ENCODE assay signal across 11 cellular contexts in the genomic region with DNA sequence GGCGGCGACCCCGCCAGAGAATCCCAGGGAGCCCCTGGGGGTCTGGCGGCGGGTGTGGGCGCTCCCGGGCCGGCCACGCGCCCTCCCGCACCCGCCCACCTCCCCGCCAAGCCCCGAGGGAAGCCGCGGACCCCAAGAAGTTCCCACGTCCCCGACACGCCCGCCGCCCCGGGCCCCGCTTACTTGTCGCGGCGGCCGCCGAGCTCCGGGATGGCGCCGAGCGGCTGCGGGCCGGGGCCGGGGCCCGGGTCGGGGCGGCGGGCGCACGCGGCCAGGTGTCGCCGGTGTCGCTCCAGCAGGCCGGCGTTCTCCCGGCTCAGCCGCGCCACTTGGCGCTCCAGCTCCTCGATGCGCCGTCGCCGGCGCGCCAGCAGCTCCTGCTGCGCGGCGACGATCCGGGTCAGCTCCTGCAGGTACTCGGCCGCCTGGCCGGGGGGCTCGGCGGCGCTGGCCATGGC.
A peak's percentile ranks its signal among the peaks of the same experiment; 100 is the strongest.
DNase-seq lines count a peak whose midpoint lies in the region; ATAC-seq and TF ChIP-seq lines count a peak whose summit lies in the region.
"Had no signal": no experiment of that assay in that cellular context is flagged by ENCODE, and none has a peak within 500 bp of the region (broad histone marks: within the 10 kb centered on the region; RNA-seq: fewer than 3 reads in every experiment).

No MANE protein-coding gene starts in this region.

- TF ChIP-seq EP300 in upper lobe of left lung (IDR thresholded peaks at IDR 0.05): no peak

- H3K27me3 ChIP-seq in upper lobe of left lung: peaks cover 0 to 27% (median 13%) of the 10 kb centered on the region in 4 donors

- intact Hi-C loops in lower leg skin (cut with DNase I; ENCODE audit: low total_unique reads): no loop called here

- peaks cover 16% of the 10 kb centered on the region for H3K9me3 Mint-ChIP-seq in activated naive CD8-positive, alpha-beta T cell treated with anti-CD3 and anti-CD28 coated beads for 36 hours
- H3K9me3 Mint-ChIP-seq in activated naive CD8-positive, alpha-beta T cell treated with anti-CD3 and anti-CD28 coated beads, Interleukin-2, amount 50 U/mL, for 24 hours: peaks cover 24% of the 10 kb centered on the region
- H3K9me3 Mint-ChIP-seq in HFFc6 (peaks cover 41% of the 10 kb centered on the region), osteocyte (ENCODE audit: unreplicated experiment) (peaks cover 23% of the 10 kb centered on the region)

- H3K4me3 ChIP-seq in lower leg skin (ENCODE audit: low read depth, poor library complexity, severe bottlenecking) (peak overlapping the region; percentile 4), upper lobe of left lung (peak overlapping the region; percentile 1 to 51 (median 48))

- peaks cover 7 to 25% (median 14%) of the 10 kb centered on the region in 4 donors for H3K4me1 ChIP-seq in upper lobe of left lung

- no peaks in the 10 kb centered on the region for H3K36me3 ChIP-seq in upper lobe of left lung

- TF ChIP-seq POLR2A in lower leg skin (IDR thresholded peaks at IDR 0.05): no peak
- TF ChIP-seq POLR2A in upper lobe of left lung (IDR thresholded peaks at IDR 0.05): no peak

- TF ChIP-seq CTCF in lower leg skin (IDR thresholded peaks at IDR 0.05) (no peak), upper lobe of left lung (IDR thresholded peaks at IDR 0.05) (no peak), HFFc6 (IDR thresholded peaks at IDR 0.05) (no peak), osteocyte (IDR thresholded peaks at IDR 0.05) (no peak)

- H3K9me3 ChIP-seq in upper lobe of left lung: peaks cover 5 to 17% (median 10%) of the 10 kb centered on the region in 4 donors

- no peak overlapping the region for H3K27ac Mint-ChIP-seq in activated naive CD8-positive, alpha-beta T cell treated with anti-CD3 and anti-CD28 coated beads for 36 hours
- H3K27ac Mint-ChIP-seq in activated naive CD8-positive, alpha-beta T cell treated with anti-CD3 and anti-CD28 coated beads, Interleukin-2, amount 50 U/mL, for 24 hours: no peak overlapping the region
- H3K27ac Mint-ChIP-seq in HFFc6 (no peak overlapping the region), osteocyte (ENCODE audit: unreplicated experiment) (no peak overlapping the region)
- H3K27ac Mint-ChIP-seq: activated CD4-positive, alpha-beta T cell treated with anti-CD3 and anti-CD28 coated beads, Interleukin-2, amount 10 ng/mL, durations not matched to agents 24 days and 14 days had no signal

- DNase-seq in activated naive CD8-positive, alpha-beta T cell treated with anti-CD3 and anti-CD28 coated beads for 36 hours: peak; percentile 29
- DNase-seq in activated naive CD8-positive, alpha-beta T cell treated with anti-CD3 and anti-CD28 coated beads, Interleukin-2, amount 50 U/mL, for 24 hours: no peak
- DNase-seq in astrocyte of the hippocampus (ENCODE audit: low read depth, low spot score) (peak; percentile 54), lower leg skin (ENCODE audit: low spot score in 2 of 2) (no peak), upper lobe of left lung (peak in 1 of 2 donors; percentile 84), NCI-H187 (lab: John Stamatoyannopoulos, UW) (no peak), HFFc6 (no peak), osteocyte (ENCODE audit: extremely low spot score, unreplicated experiment) (no peak)
- DNase-seq: NCI-H2081 treated with DMSO at 0.1 percent for 48 hours, small intestine had no signal

- 0% methylated on average over 24 of the region's 69 CpGs; no CpG with 5 or more reads in 1 of the 2 donors for WGBS in lower leg skin, 2 donors
- 3% methylated on average over 15 of the region's 69 CpGs; no CpG with 5 or more reads in 1 of the 2 donors for WGBS in upper lobe of left lung, 2 donors

- peaks cover 53% of the 10 kb centered on the region for H3K27me3 Mint-ChIP-seq in activated naive CD8-positive, alpha-beta T cell treated with anti-CD3 and anti-CD28 coated beads for 36 hours
- H3K27me3 Mint-ChIP-seq in activated naive CD8-positive, alpha-beta T cell treated with anti-CD3 and anti-CD28 coated beads, Interleukin-2, amount 50 U/mL, for 24 hours: peaks cover 48% of the 10 kb centered on the region
- H3K27me3 Mint-ChIP-seq in HFFc6 (ENCODE audit: insufficient read depth): peaks cover 36% of the 10 kb centered on the region
- H3K27me3 Mint-ChIP-seq in osteocyte (ENCODE audit: unreplicated experiment): peaks cover 52% of the 10 kb centered on the region

- H3K4me1 Mint-ChIP-seq in activated naive CD8-positive, alpha-beta T cell treated with anti-CD3 and anti-CD28 coated beads for 36 hours: peaks cover 2% of the 10 kb centered on the region
- peaks cover 13% of the 10 kb centered on the region for H3K4me1 Mint-ChIP-seq in activated naive CD8-positive, alpha-beta T cell treated with anti-CD3 and anti-CD28 coated beads, Interleukin-2, amount 50 U/mL, for 24 hours
- peaks cover 4% of the 10 kb centered on the region; the same call in 1 of the 2 replicates for H3K4me1 Mint-ChIP-seq in HFFc6 (ENCODE audit: low read depth)
- peaks cover 14% of the 10 kb centered on the region for H3K4me1 Mint-ChIP-seq in osteocyte (ENCODE audit: unreplicated experiment)

- ATAC-seq in activated naive CD8-positive, alpha-beta T cell treated with anti-CD3 and anti-CD28 coated beads, Interleukin-2, amount 50 U/mL, for 24 hours: no peak
- ATAC-seq in upper lobe of left lung (ENCODE audit: low FRiP score in 2 of 2): no peak

- H3K36me3 Mint-ChIP-seq in activated naive CD8-positive, alpha-beta T cell treated with anti-CD3 and anti-CD28 coated beads for 36 hours: peaks cover 10% of the 10 kb centered on the region
- H3K36me3 Mint-ChIP-seq in activated naive CD8-positive, alpha-beta T cell treated with anti-CD3 and anti-CD28 coated beads, Interleukin-2, amount 50 U/mL, for 24 hours (ENCODE audit: low read depth): peaks cover 17% of the 10 kb centered on the region
- H3K36me3 Mint-ChIP-seq in HFFc6 (ENCODE audit: low read depth) (peaks cover 19% of the 10 kb centered on the region), osteocyte (ENCODE audit: unreplicated experiment) (peaks cover 10% of the 10 kb centered on the region)

- peak overlapping the region; percentile 38 to 75 (median 72) for H3K27ac ChIP-seq in upper lobe of left lung

- no peak overlapping the region for H3K4me3 Mint-ChIP-seq in activated naive CD8-positive, alpha-beta T cell treated with anti-CD3 and anti-CD28 coated beads for 36 hours
- H3K4me3 Mint-ChIP-seq in activated naive CD8-positive, alpha-beta T cell treated with anti-CD3 and anti-CD28 coated beads, Interleukin-2, amount 50 U/mL, for 24 hours: no peak overlapping the region
- no peak overlapping the region for H3K4me3 Mint-ChIP-seq in HFFc6
- no peak overlapping the region for H3K4me3 Mint-ChIP-seq in osteocyte (ENCODE audit: unreplicated experiment)

Comparison
In these comparisons a context has a peak if more than half of its experiments do, and no peak if none do; other contexts are left out.
1. DNase-seq: peak in activated naive CD8-positive, alpha-beta T cell treated with anti-CD3 and anti-CD28 coated beads for 36 hours (single experiment) and astrocyte of the hippocampus (single experiment); none in activated naive CD8-positive, alpha-beta T cell treated with anti-CD3 and anti-CD28 coated beads, Interleukin-2, amount 50 U/mL, for 24 hours (single experiment), lower leg skin (0 of 2), NCI-H187 (0 of 2), HFFc6 (single experiment) and osteocyte (single experiment).